In genomic region chr4:123398803-123399637, GRCh38 we compare ENCODE assay signal across 8 cellular contexts. TPM values are rescaled to one million over a fixed set of nuclear protein-coding genes. Genes with fewer than 3 reads are reported as not detected.
DNase-seq lines count a peak whose midpoint lies in the region; ATAC-seq and TF ChIP-seq lines count a peak whose summit lies in the region.

No MANE protein-coding gene starts in this region.

- no peak for TF ChIP-seq CTCF in LNCaP clone FGC (IDR thresholded peaks at IDR 0.05; ENCODE audit: control insufficient read depth, extremely low read depth, insufficient read depth)

- H3K4me3 ChIP-seq in LNCaP clone FGC (ENCODE audit: low read depth, low read length) = peak overlapping the region; percentile 83

- intact Hi-C loops in left colon (cut with DNase I, micrococcal nuclease) = loop anchor here in 1 of 2 donors (5.0 to 10.0 kb wide), 2 partner anchors 263 to 716 kb away; no protein-coding TSS in a partner anchor

- ATAC-seq in GM21723 (IDR thresholded peaks at IDR 0.05; ENCODE audit: unreplicated experiment) = peak; percentile 40
- ATAC-seq in activated CD4-positive, CD25-positive, alpha-beta regulatory T cell treated with anti-CD3 and anti-CD28 coated beads, Interleukin-2, amount 50 U/mL, for 24 hours = peak; percentile 41 to 45
- ATAC-seq in left colon = peak; percentile 54

- DNase-seq in EH (ENCODE audit: low read depth) (peak; percentile 52), LNCaP clone FGC (ENCODE audit: low read depth) (no peak), cerebellar cortex (ENCODE audit: low spot score) (peak; percentile 52), left colon (peak; percentile 68 to 76), hepatic stellate cell (ENCODE audit: low spot score) (no peak)
- peak; percentile 66 for DNase-seq in stimulated activated CD4-positive, alpha-beta T cell treated with anti-CD3 and anti-CD28 coated beads, Interleukin-1b, Interleukin-23, amount 100 ng/mL, for 48 hours

RNA-seq across cellular contexts. Expression of gene SPRY1, which starts 2.4 kb away (rescaled TPM):
- total RNA-seq in left colon = 10 to 100 TPM; 27.2 to 29.0 TPM

Comparison
In these comparisons a context has a peak if more than half of its experiments do, and no peak if none do; other contexts are left out.
1. DNase-seq: peak in EH (single experiment), cerebellar cortex (single experiment), left colon (2 of 2) and stimulated activated CD4-positive, alpha-beta T cell treated with anti-CD3 and anti-CD28 coated beads, Interleukin-1b, Interleukin-23, amount 100 ng/mL, for 48 hours (single experiment); none in LNCaP clone FGC (single experiment) and hepatic stellate cell (single experiment).
2. Peak in every context shown above with its lines, with median percentiles within 50 percentile points of each other: ATAC-seq.